Comparison of ENCODE assay signal across 13 cellular contexts in the genomic region with DNA sequence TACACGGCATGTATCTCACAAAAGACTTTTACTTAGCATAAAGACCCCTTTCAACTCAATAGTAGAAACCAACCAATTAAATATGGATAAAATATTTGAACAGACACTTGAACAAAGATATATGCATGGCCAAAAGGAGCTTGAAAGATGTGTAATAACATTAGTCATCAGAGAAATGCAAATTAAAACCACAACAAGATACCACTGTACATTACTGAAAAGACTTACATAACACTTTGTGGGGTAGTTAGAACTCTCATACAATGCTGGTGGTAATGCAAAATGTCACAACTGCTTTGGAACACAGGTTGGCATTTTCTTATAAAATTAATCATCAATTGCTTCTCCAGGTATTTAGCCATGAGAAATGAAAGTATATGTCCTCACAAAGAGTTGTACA.
DNase-seq lines count a peak whose midpoint lies in the region; ATAC-seq, FAIRE-seq and TF ChIP-seq lines count a peak whose summit lies in the region.
"Had no signal": no experiment of that assay in that cellular context is flagged by ENCODE, and none has a peak within 500 bp of the region (broad histone marks: within the 10 kb centered on the region; RNA-seq: fewer than 3 reads in every experiment).

No MANE protein-coding gene starts in this region.

- no peak for TF ChIP-seq CTCF in fibroblast of the aortic adventitia (IDR thresholded peaks at IDR 0.05; ENCODE audit: insufficient read depth, low read length)

- ATAC-seq in GM21367 (IDR thresholded peaks at IDR 0.05; ENCODE audit: unreplicated experiment): no peak
- ATAC-seq in GM19328 (IDR thresholded peaks at IDR 0.05; ENCODE audit: unreplicated experiment): no peak
- ATAC-seq: left lobe of liver had no signal

- no peak for DNase-seq in GM12892 (ENCODE audit: insufficient read length)
- peak; percentile 71 for DNase-seq in HCEC 1CT
- peak; percentile 75 for DNase-seq in MV-4-11 (lab: John Stamatoyannopoulos, UW)
- DNase-seq in fibroblast of the aortic adventitia (ENCODE audit: low read depth): peak; percentile 61
- DNase-seq in activated CD4-positive, alpha-beta T cell treated with anti-CD3 and anti-CD28 coated beads, Interleukin-2, amount 50 U/mL, for 48 hours: no peak
- no peak for DNase-seq in urothelium cell line (ENCODE audit: low spot score)
- DNase-seq: activated CD4-positive, alpha-beta memory T cell treated with anti-CD3 and anti-CD28 coated beads, Interleukin-2, amount 10 ng/mL, durations not matched to agents 7 days and 5 days; colonic mucosa; spleen; tibial artery had no signal

- no peak overlapping the region for H3K4me3 ChIP-seq in fibroblast of the aortic adventitia (ENCODE audit: low read depth, low read length)
- H3K4me3 ChIP-seq: colonic mucosa, spleen, tibial artery had no signal

- FAIRE-seq in GM12892 (lab: Jason Lieb, UNC): peak; percentile 42
- FAIRE-seq in urothelium cell line (lab: Jason Lieb, UNC): no peak

- TF ChIP-seq POLR2A in GM12892 (IDR thresholded peaks at IDR 0.05; ENCODE audit: low read depth, low read length): no peak

Comparison
In these comparisons a context has a peak if more than half of its experiments do, and no peak if none do; other contexts are left out.
1. DNase-seq: peak in HCEC 1CT (single experiment), MV-4-11 (single experiment) and fibroblast of the aortic adventitia (single experiment); none in GM12892 (single experiment), activated CD4-positive, alpha-beta T cell treated with anti-CD3 and anti-CD28 coated beads, Interleukin-2, amount 50 U/mL, for 48 hours (0 of 2) and urothelium cell line (single experiment).